In the genomic region with DNA sequence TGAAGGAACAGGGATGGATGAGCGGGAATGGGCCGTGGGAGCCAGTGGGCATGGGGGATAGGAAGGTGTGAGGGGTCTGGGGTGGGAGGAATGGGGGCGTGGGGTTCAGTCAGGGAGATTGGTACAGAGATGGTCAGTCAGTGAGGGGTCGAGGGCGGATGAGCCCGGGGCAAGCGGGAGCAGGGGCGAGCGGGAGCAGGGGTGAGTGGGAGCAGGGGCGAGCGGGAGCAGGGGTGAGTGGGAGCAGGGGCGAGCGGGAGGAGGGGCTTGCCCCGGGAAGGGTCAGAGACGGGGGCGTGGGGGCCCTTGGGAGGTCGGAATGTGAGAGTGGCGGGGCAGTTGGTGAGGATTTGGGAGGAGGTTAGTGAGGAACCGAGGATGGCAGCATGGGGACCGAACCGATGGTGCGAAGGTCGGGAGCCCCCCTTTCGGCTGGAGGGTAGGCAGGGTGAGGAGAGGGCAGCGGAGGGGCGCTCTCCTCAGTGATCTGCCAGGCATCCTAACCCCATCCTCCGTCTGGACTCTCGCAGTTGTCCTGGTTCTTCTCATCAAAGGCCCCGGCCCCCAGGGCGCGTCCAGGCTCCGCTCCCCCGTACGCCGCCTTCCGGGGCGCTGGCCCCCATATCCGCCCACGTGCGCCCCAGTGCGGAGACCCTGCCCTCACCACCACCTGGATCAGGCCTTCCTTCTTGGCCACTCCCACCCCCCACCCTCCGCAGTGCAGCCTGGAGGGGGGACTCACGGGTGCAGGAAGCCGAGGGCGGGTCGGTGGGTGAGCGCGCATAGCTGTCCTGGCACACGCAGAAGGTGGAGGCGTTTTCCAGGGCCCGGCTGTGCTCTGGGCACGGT, we compare ENCODE assay signal across 12 cellular contexts. TPM values are rescaled to one million over a fixed set of nuclear protein-coding genes. Genes with fewer than 3 reads are reported as not detected.
DNase-seq lines count a peak whose midpoint lies in the region; ATAC-seq and TF ChIP-seq lines count a peak whose summit lies in the region.
"Had no signal": no experiment of that assay in that cellular context is flagged by ENCODE, and none has a peak within 500 bp of the region (broad histone marks: within the 10 kb centered on the region; RNA-seq: fewer than 3 reads in every experiment).

No MANE protein-coding gene starts in this region.

- H3K9me3 Mint-ChIP-seq in effector memory CD8-positive, alpha-beta T cell: no peaks in the 10 kb centered on the region

- no peak overlapping the region for H3K27ac ChIP-seq in SK-N-SH (ENCODE audit: low read depth in 2 of 2, low read length in 1 of 2)
- H3K27ac ChIP-seq in RWPE1: no peak overlapping the region
- H3K27ac ChIP-seq: brain microvascular endothelial cell, prostate gland, vagina had no signal

- H3K79me2 ChIP-seq in SK-N-SH (ENCODE audit: insufficient read depth): no peaks in the 10 kb centered on the region

- H3K4me1 ChIP-seq in SK-N-SH (ENCODE audit: control insufficient read depth in 1 of 2, insufficient read depth in 2 of 2, low read depth in 1 of 2, low read length in 1 of 2) (no peaks in the 10 kb centered on the region; a peak in 1 of 4 replicates), NT2/D1 (ENCODE audit: insufficient read depth, insufficient read length) (peaks cover 12% of the 10 kb centered on the region), neuron (ENCODE audit: insufficient read depth, low read length) (no peaks in the 10 kb centered on the region)
- H3K4me1 ChIP-seq: prostate gland, vagina had no signal

- H3K27ac Mint-ChIP-seq in effector memory CD8-positive, alpha-beta T cell: peak overlapping the region in 1 of 2 donors; percentile 60

- H3K27me3 ChIP-seq in SK-N-SH (ENCODE audit: insufficient read depth) (peaks cover 22% of the 10 kb centered on the region), NT2/D1 (ENCODE audit: insufficient read depth, insufficient read length) (peaks cover 78% of the 10 kb centered on the region), neuron (ENCODE audit: insufficient read depth, low read length) (peaks cover 72% of the 10 kb centered on the region)

- peaks cover 34 to 48% of the 10 kb centered on the region in 2 donors for H3K27me3 Mint-ChIP-seq in effector memory CD8-positive, alpha-beta T cell

- no peak for TF ChIP-seq EP300 in SK-N-SH (IDR thresholded peaks at IDR 0.05; ENCODE audit: borderline replicate concordance in 1 of 2, low read depth in 1 of 2, low read length in 1 of 2)

- H3K4me3 Mint-ChIP-seq in effector memory CD8-positive, alpha-beta T cell: peak overlapping the region; percentile 62 to 75

- no peaks in the 10 kb centered on the region for H4K20me1 ChIP-seq in SK-N-SH (ENCODE audit: insufficient read depth)

- TF ChIP-seq CTCF in SK-N-SH (IDR thresholded peaks at IDR 0.05) (no peak), RWPE1 (conservative IDR thresholded peaks at IDR 0.05; ENCODE audit: low read depth) (no peak)

- no peaks in the 10 kb centered on the region for H3K9me2 ChIP-seq in SK-N-SH

- ATAC-seq in SK-N-SH treated with all-trans-retinoic acid at 6 μM for 48 hours: no peak
- no peak for ATAC-seq in effector memory CD8-positive, alpha-beta T cell (replicated peaks)

- no peak overlapping the region for H3K4me2 ChIP-seq in SK-N-SH

- H3K36me3 ChIP-seq in SK-N-SH (replicated peaks in 1 of 2; ENCODE audit: control insufficient read depth in 1 of 2, insufficient read depth in 2 of 2, low read length in 1 of 2) (no peaks in the 10 kb centered on the region), NT2/D1 (ENCODE audit: insufficient read depth, insufficient read length, low read length) (no peaks in the 10 kb centered on the region), neuron (ENCODE audit: insufficient read depth, low read length) (no peaks in the 10 kb centered on the region)
- H3K36me3 ChIP-seq: brain microvascular endothelial cell, prostate gland, vagina had no signal

- no peak overlapping the region for H3K9ac ChIP-seq in SK-N-SH
- no peak overlapping the region for H3K9ac ChIP-seq in NT2/D1 (ENCODE audit: insufficient read length, low read depth)

- peak; percentile 51 for DNase-seq in SK-N-SH
- no peak for DNase-seq in NT2/D1 (ENCODE audit: low read depth, low spot score)
- DNase-seq in effector memory CD8-positive, alpha-beta T cell: no peak
- DNase-seq in putamen (ENCODE audit: low spot score): no peak
- no peak for DNase-seq in NCI-H510A treated with DMSO at 0.1 percent for 48 hours (lab: John Stamatoyannopoulos, UW)
- DNase-seq in RWPE1 (ENCODE audit: low spot score): no peak
- DNase-seq: Kasumi-1 had no signal

- H3K4me1 Mint-ChIP-seq in effector memory CD8-positive, alpha-beta T cell (ENCODE audit: low read depth in 2 of 2): peaks cover 5 to 8% of the 10 kb centered on the region in 2 donors

- H2AFZ ChIP-seq in SK-N-SH (ENCODE audit: low read depth) (no peak overlapping the region), neuron (ENCODE audit: low read depth, low read length) (no peak overlapping the region)

- H3F3A ChIP-seq in SK-N-SH (replicated peaks; ENCODE audit: insufficient read depth): no peaks in the 10 kb centered on the region

- no peaks in the 10 kb centered on the region for H3K36me3 Mint-ChIP-seq in effector memory CD8-positive, alpha-beta T cell (ENCODE audit: insufficient read depth)

- H3K4me3 ChIP-seq in SK-N-SH (ENCODE audit: low read depth in 2 of 2, low read length in 1 of 2): peak overlapping the region in 1 of 2 experiments; percentile 46; a peak in 1 of 4 replicates
- H3K4me3 ChIP-seq in NT2/D1 (ENCODE audit: insufficient read length, low read depth): peak overlapping the region; percentile 6
- H3K4me3 ChIP-seq in neuron (ENCODE audit: low read length): peak overlapping the region; percentile 44

- TF ChIP-seq RAD21 in SK-N-SH (IDR thresholded peaks at IDR 0.05; ENCODE audit: low read length): no peak

- H3K9me3 ChIP-seq in SK-N-SH (no peaks in the 10 kb centered on the region), NT2/D1 (ENCODE audit: insufficient read depth, low read length) (no peaks in the 10 kb centered on the region), neuron (ENCODE audit: low read length) (no peaks in the 10 kb centered on the region)
- H3K9me3 ChIP-seq: prostate gland, vagina had no signal

- CTCF ChIA-PET in SK-N-SH (lab: Yijun Ruan, JAX) (no interaction called here), RWPE1 (lab: Yijun Ruan, JAX) (interaction anchor here (0.7 kb wide), 1 partner anchor 129 kb away, joined by 3 read pairs; no protein-coding TSS in a partner anchor)

- 44% methylated on average over 38 of the region's 52 CpGs for WGBS in SK-N-SH (ENCODE audit: low lambda C conversion rate)

- POLR2A ChIA-PET in SK-N-SH (lab: Yijun Ruan, JAX): no interaction called here
- POLR2A ChIA-PET in RWPE1 (lab: Yijun Ruan, JAX; ENCODE audit: low non-redundant PET): no interaction called here

TF ChIP-seq in SK-N-SH, 30 proteins besides CTCF, POLR2A, EP300 and RAD21 (continues in another document):
- TF ChIP-seq, protein P1, sequence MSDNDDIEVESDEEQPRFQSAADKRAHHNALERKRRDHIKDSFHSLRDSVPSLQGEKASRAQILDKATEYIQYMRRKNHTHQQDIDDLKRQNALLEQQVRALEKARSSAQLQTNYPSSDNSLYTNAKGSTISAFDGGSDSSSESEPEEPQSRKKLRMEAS (IDR thresholded peaks at IDR 0.05; ENCODE audit: low read depth): no peak
- TF ChIP-seq MEF2A (IDR thresholded peaks at IDR 0.05; ENCODE audit: borderline replicate concordance, low read depth): no peak
- no peak for TF ChIP-seq SIN3A (IDR thresholded peaks at IDR 0.05; ENCODE audit: borderline replicate concordance, low read depth, low read length)
- no peak for TF ChIP-seq GABPA (IDR thresholded peaks at IDR 0.05; ENCODE audit: low read depth)
- no peak for TF ChIP-seq TCF12 (IDR thresholded peaks at IDR 0.05)
- no peak for TF ChIP-seq EZH2phosphoT487 (IDR thresholded peaks at IDR 0.05; ENCODE audit: borderline replicate concordance, low read depth)

TF ChIP-seq in SK-N-SH treated with all-trans-retinoic acid at 6 μM for 48 hours, 23 proteins besides CTCF, POLR2A, EP300 and RAD21 (continues in another document):
- TF ChIP-seq ZNF565 (CRISPR knock-in tag; conservative IDR thresholded peaks at IDR 0.05; ENCODE audit: low read depth): no peak
- no peak for TF ChIP-seq ZC3H10 (CRISPR knock-in tag; IDR thresholded peaks at IDR 0.05)
- no peak for TF ChIP-seq TCF4 (CRISPR knock-in tag; IDR thresholded peaks at IDR 0.05; ENCODE audit: borderline replicate concordance)
- TF ChIP-seq PATZ1 (CRISPR knock-in tag; IDR thresholded peaks at IDR 0.05; ENCODE audit: borderline replicate concordance): no peak
- TF ChIP-seq SNAI2 (CRISPR knock-in tag; IDR thresholded peaks at IDR 0.05): no peak
- TF ChIP-seq OSR1 (CRISPR knock-in tag; IDR thresholded peaks at IDR 0.05): no peak
- no peak for TF ChIP-seq ESRRG (CRISPR knock-in tag; IDR thresholded peaks at IDR 0.05)
- TF ChIP-seq TOX (CRISPR knock-in tag; IDR thresholded peaks at IDR 0.05; ENCODE audit: borderline replicate concordance): no peak

RNA-seq across cellular contexts. Expression of gene EPHA10, which starts 11.2 kb away (rescaled TPM):
- polyA plus RNA-seq in SK-N-SH (2012; rRNA removed): 0.05 and 0.06 TPM in 2 replicates
- polyA plus RNA-seq in SK-N-SH (2012; cell fraction: cytosol; rRNA removed): 0.05 and 0.14 TPM in 2 replicates
- 0.14 and 0.36 TPM in 2 replicates for polyA plus RNA-seq in SK-N-SH (2012; cell fraction: nucleus; rRNA removed)

RNA-seq across cellular contexts. Expression of gene MANEAL, which starts 40.0 kb away (rescaled TPM):
- 2.7 and 3.7 TPM in 2 replicates for polyA plus RNA-seq in SK-N-SH (2012; rRNA removed)
- 2.4 and 4.7 TPM in 2 replicates for polyA plus RNA-seq in SK-N-SH (2012; cell fraction: cytosol; rRNA removed)
- 1.4 and 2.4 TPM in 2 replicates for polyA plus RNA-seq in SK-N-SH (2012; cell fraction: nucleus; rRNA removed)

RNA-seq across cellular contexts. Expression of gene C1orf122, which starts 53.9 kb away (rescaled TPM):
- 63.2 and 75.3 TPM in 2 replicates for polyA plus RNA-seq in SK-N-SH (2012; rRNA removed)
- polyA plus RNA-seq in SK-N-SH (2012; cell fraction: cytosol; rRNA removed): 49.7 and 58.1 TPM in 2 replicates
- 68.5 and 98.0 TPM in 2 replicates for polyA plus RNA-seq in SK-N-SH (2012; cell fraction: nucleus; rRNA removed)

RNA-seq across cellular contexts. Expression of gene YRDC, which starts 54.3 kb away (rescaled TPM):
- 34.2 and 46.1 TPM in 2 replicates for polyA plus RNA-seq in SK-N-SH (2012; rRNA removed)
- 35.5 and 41.0 TPM in 2 replicates for polyA plus RNA-seq in SK-N-SH (2012; cell fraction: cytosol; rRNA removed)
- polyA plus RNA-seq in SK-N-SH (2012; cell fraction: nucleus; rRNA removed): 17.7 and 26.1 TPM in 2 replicates
